12 cellular contexts compared by ENCODE assay signal in the genomic region with DNA sequence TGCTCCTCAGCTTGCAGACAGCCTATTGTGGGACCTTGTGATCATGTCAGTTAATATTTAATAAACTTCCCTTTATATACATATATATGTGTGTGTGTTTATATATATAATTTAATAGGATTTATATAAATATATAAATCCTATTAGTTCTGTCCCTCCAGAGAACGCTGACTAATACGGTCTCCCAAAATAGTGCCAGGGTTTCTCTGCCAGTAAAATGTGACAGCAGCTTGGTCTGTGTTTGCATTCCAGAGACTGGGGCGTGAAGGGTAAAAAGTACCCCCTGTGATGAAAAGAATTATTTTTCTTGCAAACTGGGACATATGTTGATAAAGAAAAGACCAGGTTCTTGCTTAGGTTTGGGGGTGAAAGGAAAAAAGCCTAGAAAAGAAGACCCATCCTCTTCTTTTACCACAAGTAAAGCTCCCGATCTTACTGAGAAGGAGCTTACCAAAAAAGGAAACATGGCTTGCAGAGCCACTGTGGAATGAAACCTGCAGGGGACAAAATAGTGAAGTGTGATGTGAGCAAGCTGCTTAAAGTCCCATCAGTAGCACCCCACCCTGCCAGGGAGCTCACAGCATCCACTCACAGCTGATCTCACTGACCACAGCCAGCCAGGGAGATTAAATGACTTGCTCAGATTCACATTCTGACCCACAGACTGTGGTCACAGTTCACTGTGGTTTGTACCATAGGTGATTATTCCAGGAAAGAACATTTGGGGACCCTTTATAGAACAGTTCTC.
A peak's percentile ranks its signal among the peaks of the same experiment; 100 is the strongest.
DNase-seq lines count a peak whose midpoint lies in the region; ATAC-seq and TF ChIP-seq lines count a peak whose summit lies in the region.
"Had no signal": no experiment of that assay in that cellular context is flagged by ENCODE, and none has a peak within 500 bp of the region (broad histone marks: within the 10 kb centered on the region; RNA-seq: fewer than 3 reads in every experiment).

No MANE protein-coding gene starts in this region.

- H3K4me1 ChIP-seq in sigmoid colon: peaks cover 0 to 12% (median 2%) of the 10 kb centered on the region in 4 donors

- ATAC-seq in GM19463 (IDR thresholded peaks at IDR 0.05; ENCODE audit: unreplicated experiment): peak; percentile 87
- peak; percentile 65 for ATAC-seq in stimulated activated effector memory CD8-positive, alpha-beta T cell treated with anti-CD3 and anti-CD28 coated beads, Interleukin-12 subunit alpha, Interleukin-12 subunit beta, amount 100 ng/mL, for 72 hours

- TF ChIP-seq EP300 in sigmoid colon (IDR thresholded peaks at IDR 0.05): no peak

- no peaks in the 10 kb centered on the region for H3K36me3 ChIP-seq in sigmoid colon

- peaks cover 5% of the 10 kb centered on the region for H3K4me1 Mint-ChIP-seq in stimulated activated effector memory CD8-positive, alpha-beta T cell treated with anti-CD3 and anti-CD28 coated beads, Interleukin-12 subunit alpha, Interleukin-12 subunit beta, amount 100 ng/mL, for 72 hours

- no peak for TF ChIP-seq POLR2A in sigmoid colon (IDR thresholded peaks at IDR 0.05)

- intact Hi-C loops in sigmoid colon (cut with DNase I): no loop called here

- H3K27ac ChIP-seq in sigmoid colon: peak overlapping the region in 2 of 4 donors; percentile 41 to 75
- H3K27ac ChIP-seq: SK-N-MC had no signal

- no peak overlapping the region for H3K4me3 Mint-ChIP-seq in stimulated activated effector memory CD8-positive, alpha-beta T cell treated with anti-CD3 and anti-CD28 coated beads, Interleukin-12 subunit alpha, Interleukin-12 subunit beta, amount 100 ng/mL, for 72 hours
- H3K4me3 Mint-ChIP-seq: activated T-cell treated with anti-CD3 and anti-CD28 coated beads, Interleukin-2, amount 50 U/mL, for 72 hours had no signal

- no peaks in the 10 kb centered on the region for H3K36me3 Mint-ChIP-seq in stimulated activated effector memory CD8-positive, alpha-beta T cell treated with anti-CD3 and anti-CD28 coated beads, Interleukin-12 subunit alpha, Interleukin-12 subunit beta, amount 100 ng/mL, for 72 hours

- no peaks in the 10 kb centered on the region for H3K27me3 ChIP-seq in sigmoid colon

- H3K9me3 ChIP-seq in sigmoid colon: no peaks in the 10 kb centered on the region

- 75 to 76% methylated on average over 4 of the region's 4 CpGs for WGBS in sigmoid colon, 2 donors

- peak in 45 of 76 experiments; percentile 1 to 86 (median 51) for DNase-seq in HUDEP-2 (lab: John Stamatoyannopoulos, UW; ENCODE audit: unreplicated experiment in 76 of 76)
- peak; percentile 9 for DNase-seq in fibroblast of the aortic adventitia (ENCODE audit: low read depth)
- DNase-seq in stimulated activated effector memory CD8-positive, alpha-beta T cell treated with anti-CD3 and anti-CD28 coated beads, Interleukin-12 subunit alpha, Interleukin-12 subunit beta, amount 100 ng/mL, for 72 hours (ENCODE audit: low spot score in 2 of 2): no peak
- DNase-seq in NCI-H1092 (lab: John Stamatoyannopoulos, UW): no peak
- DNase-seq in DMS153 treated with DMSO at 0.1 percent for 48 hours (lab: John Stamatoyannopoulos, UW; ENCODE audit: unreplicated experiment): no peak
- no peak for DNase-seq in sigmoid colon
- DNase-seq in NCI-H82 (lab: John Stamatoyannopoulos, UW): no peak
- DNase-seq: activated T-cell treated with anti-CD3 and anti-CD28 coated beads, Interleukin-2, amount 50 U/mL, for 72 hours; DND-41; NCI-H2171 had no signal

- H3K27ac Mint-ChIP-seq in stimulated activated effector memory CD8-positive, alpha-beta T cell treated with anti-CD3 and anti-CD28 coated beads, Interleukin-12 subunit alpha, Interleukin-12 subunit beta, amount 100 ng/mL, for 72 hours: no peak overlapping the region
- H3K27ac Mint-ChIP-seq: activated T-cell treated with anti-CD3 and anti-CD28 coated beads, Interleukin-2, amount 50 U/mL, for 72 hours had no signal

- H3K9me3 Mint-ChIP-seq in stimulated activated effector memory CD8-positive, alpha-beta T cell treated with anti-CD3 and anti-CD28 coated beads, Interleukin-12 subunit alpha, Interleukin-12 subunit beta, amount 100 ng/mL, for 72 hours: no peaks in the 10 kb centered on the region
- H3K9me3 Mint-ChIP-seq: activated T-cell treated with anti-CD3 and anti-CD28 coated beads, Interleukin-2, amount 50 U/mL, for 72 hours had no signal

- TF ChIP-seq CTCF in fibroblast of the aortic adventitia (IDR thresholded peaks at IDR 0.05; ENCODE audit: insufficient read depth, low read length) (no peak), sigmoid colon (IDR thresholded peaks at IDR 0.05) (no peak)

- H3K4me3 ChIP-seq in fibroblast of the aortic adventitia (ENCODE audit: low read depth, low read length) (no peak overlapping the region), sigmoid colon (no peak overlapping the region)
- H3K4me3 ChIP-seq: SK-N-MC had no signal

Comparison
In these comparisons a context has a peak if more than half of its experiments do, and no peak if none do; other contexts are left out.
1. DNase-seq: peak in HUDEP-2 (45 of 76) and fibroblast of the aortic adventitia (single experiment); none in stimulated activated effector memory CD8-positive, alpha-beta T cell treated with anti-CD3 and anti-CD28 coated beads, Interleukin-12 subunit alpha, Interleukin-12 subunit beta, amount 100 ng/mL, for 72 hours (0 of 2), NCI-H1092 (single experiment), DMS153 treated with DMSO at 0.1 percent for 48 hours (single experiment), sigmoid colon (single experiment) and NCI-H82 (single experiment).